Comparison of ENCODE assay signal across 10 cellular contexts in genomic region chr16:81448154-81449131, GRCh38. TPM values are rescaled to one million over a fixed set of nuclear protein-coding genes. Genes with fewer than 3 reads are reported as not detected.
A peak's percentile ranks its signal among the peaks of the same experiment; 100 is the strongest.
DNase-seq lines count a peak whose midpoint lies in the region; ATAC-seq, FAIRE-seq and TF ChIP-seq lines count a peak whose summit lies in the region.
"Had no signal": no experiment of that assay in that cellular context is flagged by ENCODE, and none has a peak within 500 bp of the region (broad histone marks: within the 10 kb centered on the region; RNA-seq: fewer than 3 reads in every experiment).

No MANE protein-coding gene starts in this region.

- ATAC-seq in natural killer cell (no peak), GM12878 (no peak), GM19455 (IDR thresholded peaks at IDR 0.05; ENCODE audit: unreplicated experiment) (no peak), GM19328 (IDR thresholded peaks at IDR 0.05; ENCODE audit: unreplicated experiment) (no peak)
- no peak for ATAC-seq in natural killer cell treated with Interleukin-12 subunit alpha and Interleukin-12 subunit beta and Interleukin-15 and Interleukin-18, amount 100 ng/mL, for 72 hours
- ATAC-seq in activated CD4-positive, CD25-positive, alpha-beta regulatory T cell treated with anti-CD3 and anti-CD28 coated beads, Interleukin-2, amount 50 U/mL, for 24 hours = no peak

- H3K4me3 Mint-ChIP-seq in natural killer cell = peak overlapping the region; percentile 37
- H3K4me3 Mint-ChIP-seq in natural killer cell treated with Interleukin-12 subunit alpha and Interleukin-12 subunit beta and Interleukin-15 and Interleukin-18, amount 100 ng/mL, for 72 hours = no peak overlapping the region

- TF ChIP-seq CTCF in natural killer cell (IDR thresholded peaks at IDR 0.05) = no peak
- no peak for TF ChIP-seq CTCF in GM12878 (IDR thresholded peaks at IDR 0.05 in 2 of 3, conservative IDR thresholded peaks at IDR 0.05 in 1 of 3; ENCODE audit: control insufficient read depth in 2 of 3, extremely low read depth in 1 of 3, insufficient read depth in 1 of 3, low read depth in 3 of 3, low read length in 3 of 3)

- H2BK5ac ChIP-seq in mesenchymal stem cell (ENCODE audit: low read depth, low read length, poor library complexity, severe bottlenecking) = no peak overlapping the region

- BruUV-seq in GM12878 (replicated peaks; lab: Mats Ljungman, UMichigan) = no TSS peak

- no peak for FAIRE-seq in GM12878 (lab: Jason Lieb, UNC)

- CTCF ChIA-PET in GM12878 (lab: Yijun Ruan, JAX) = interaction anchor here (0.7 kb wide), 1 partner anchor 41 kb away, joined by 3 read pairs; no protein-coding TSS in a partner anchor

- 88% methylated on average over 19 of the region's 19 CpGs for WGBS in GM12878 (ENCODE audit: insufficient coverage, insufficient replicate concordance, low lambda C conversion rate, missing lambda C conversion rate)
- WGBS in mesenchymal stem cell = 72% methylated on average over 18 of the region's 19 CpGs

- peak overlapping the region in 1 of 2 experiments; percentile 14 for H3K14ac ChIP-seq in mesenchymal stem cell (ENCODE audit: low read length in 2 of 2)

- no peak overlapping the region for H2BK12ac ChIP-seq in mesenchymal stem cell (ENCODE audit: low read length in 2 of 2)

- H3K4ac ChIP-seq in mesenchymal stem cell (ENCODE audit: low read depth in 1 of 2, low read length in 2 of 2) = peak overlapping the region in 1 of 2 experiments; percentile 24

- POLR2A ChIA-PET in GM12878 (lab: Charles Lee) = interaction anchor here (1.0 kb wide), 1 partner anchor 32 kb away, joined by 3 read pairs; no protein-coding TSS in a partner anchor

- peak overlapping the region; percentile 27 to 91 for H3K27ac Mint-ChIP-seq in natural killer cell
- peak overlapping the region in 1 of 2 donors; percentile 53 for H3K27ac Mint-ChIP-seq in natural killer cell treated with Interleukin-12 subunit alpha and Interleukin-12 subunit beta and Interleukin-15 and Interleukin-18, amount 100 ng/mL, for 72 hours

- peak overlapping the region; percentile 38 for H2AK5ac ChIP-seq in mesenchymal stem cell (ENCODE audit: low read length, severe bottlenecking)

- TF ChIP-seq EP300 in GM12878 (IDR thresholded peaks at IDR 0.05; ENCODE audit: borderline replicate concordance in 1 of 2, control insufficient read depth in 1 of 2, low read depth in 2 of 2, low read length in 2 of 2) = no peak

- no peak overlapping the region for H3K23ac ChIP-seq in mesenchymal stem cell (ENCODE audit: low read length in 2 of 2)

- RAD21 ChIA-PET in GM12878 (lab: Charles Lee; ENCODE audit: unreplicated experiment) = interaction anchor here (0.6 to 2.7 kb wide), 3 partner anchors 30 to 292 kb away, joined by 3 to 8 read pairs (median 4); no protein-coding TSS in a partner anchor

- H3K4me1 ChIP-seq in GM12878 (ENCODE audit: control insufficient read depth, insufficient read depth, low read length) (peaks cover 25% of the 10 kb centered on the region), mesenchymal stem cell (ENCODE audit: control insufficient read depth, insufficient read depth, low read depth, low read length) (peaks cover 38% of the 10 kb centered on the region)

- H3K79me2 ChIP-seq in GM12878 (ENCODE audit: control insufficient read depth, insufficient read depth, low read length) = peaks cover 80% of the 10 kb centered on the region

- H2AFZ ChIP-seq in GM12878 (ENCODE audit: control insufficient read depth, low read depth, low read length) (no peak overlapping the region), mesenchymal stem cell (ENCODE audit: low read depth, low read length) (no peak overlapping the region)

- H4K20me1 ChIP-seq in GM12878 (ENCODE audit: control insufficient read depth, insufficient read depth) = no peaks in the 10 kb centered on the region

- H3K4me2 ChIP-seq in GM12878 (ENCODE audit: control insufficient read depth, insufficient read depth) = peak overlapping the region; percentile 89
- H3K4me2 ChIP-seq in mesenchymal stem cell (ENCODE audit: low read length, poor library complexity, severe bottlenecking) = peak overlapping the region; percentile 36

- SMC1A ChIA-PET in GM12878 (lab: Charles Lee; ENCODE audit: uncharacterized antibody, unreplicated experiment) = interaction anchor here (0.5 to 3.3 kb wide), 5 partner anchors 9 to 431 kb away, joined by 3 to 18 read pairs (median 3); no protein-coding TSS in a partner anchor

- no peak overlapping the region for H3K18ac ChIP-seq in mesenchymal stem cell (ENCODE audit: low read depth in 1 of 2, low read length in 2 of 2)

- H3K4me3 ChIP-seq in GM12878 = peak overlapping the region; percentile 100
- no peak overlapping the region for H3K4me3 ChIP-seq in mesenchymal stem cell (ENCODE audit: insufficient read depth in 1 of 2, low read depth in 1 of 2, low read length in 2 of 2)
- H3K4me3 ChIP-seq: SK-N-MC had no signal

- no peak for TF ChIP-seq RAD21 in GM12878 (IDR thresholded peaks at IDR 0.05; ENCODE audit: insufficient read depth, low read depth, low read length)

- H3K27me3 ChIP-seq in GM12878 (replicated peaks in 1 of 2; ENCODE audit: control insufficient read depth in 2 of 2, insufficient read depth in 2 of 2, low read length in 1 of 2) = no peaks in the 10 kb centered on the region
- H3K27me3 ChIP-seq in mesenchymal stem cell (ENCODE audit: control insufficient read depth in 1 of 2, insufficient read depth in 1 of 2, low read length in 2 of 2) = peaks cover 0 to under 1% of the 10 kb centered on the region in 2 experiments

- no peak overlapping the region for H4K8ac ChIP-seq in mesenchymal stem cell (ENCODE audit: low read length)

- H3K4me1 Mint-ChIP-seq in natural killer cell = peaks cover 65 to 75% of the 10 kb centered on the region in 2 donors
- peaks cover 55 to 60% of the 10 kb centered on the region in 2 donors for H3K4me1 Mint-ChIP-seq in natural killer cell treated with Interleukin-12 subunit alpha and Interleukin-12 subunit beta and Interleukin-15 and Interleukin-18, amount 100 ng/mL, for 72 hours (ENCODE audit: low read depth in 2 of 2)

- H3K9me3 Mint-ChIP-seq in natural killer cell = no peaks in the 10 kb centered on the region
- H3K9me3 Mint-ChIP-seq in natural killer cell treated with Interleukin-12 subunit alpha and Interleukin-12 subunit beta and Interleukin-15 and Interleukin-18, amount 100 ng/mL, for 72 hours = no peaks in the 10 kb centered on the region

- intact Hi-C loops in natural killer cell (cut with micrococcal nuclease) = loop anchor here (10.0 kb wide), 1 partner anchor 386 kb away; no protein-coding TSS in a partner anchor
- intact Hi-C loops in GM12878 (cut with micrococcal nuclease; ENCODE audit: unreplicated experiment) = loop anchor here (5.0 kb wide), 1 partner anchor 74 kb away; no protein-coding TSS in a partner anchor

- H3K36me3 Mint-ChIP-seq in natural killer cell = no peaks in the 10 kb centered on the region
- H3K36me3 Mint-ChIP-seq in natural killer cell treated with Interleukin-12 subunit alpha and Interleukin-12 subunit beta and Interleukin-15 and Interleukin-18, amount 100 ng/mL, for 72 hours = peaks cover 11% of the 10 kb centered on the region

- H3K9ac ChIP-seq in GM12878 (ENCODE audit: control insufficient read depth, insufficient read depth, low read length) (peak overlapping the region; percentile 40), mesenchymal stem cell (ENCODE audit: low read length) (no peak overlapping the region)

- no peak overlapping the region for H4K91ac ChIP-seq in mesenchymal stem cell (ENCODE audit: low read length)

- no peaks in the 10 kb centered on the region for H3K27me3 Mint-ChIP-seq in natural killer cell (ENCODE audit: low read depth in 2 of 2)
- H3K27me3 Mint-ChIP-seq in natural killer cell treated with Interleukin-12 subunit alpha and Interleukin-12 subunit beta and Interleukin-15 and Interleukin-18, amount 100 ng/mL, for 72 hours = no peaks in the 10 kb centered on the region

- no peak overlapping the region for H3K27ac ChIP-seq in GM12878 (ENCODE audit: control insufficient read depth, insufficient read depth)
- H3K27ac ChIP-seq in mesenchymal stem cell (ENCODE audit: low read length, poor library complexity, severe bottlenecking) = no peak overlapping the region
- H3K27ac ChIP-seq: SK-N-MC had no signal

- H2BK15ac ChIP-seq in mesenchymal stem cell (ENCODE audit: low read depth, poor library complexity, severe bottlenecking) = no peak overlapping the region

- H2BK120ac ChIP-seq in mesenchymal stem cell (ENCODE audit: low read depth, low read length) = no peak overlapping the region

- peaks cover 34% of the 10 kb centered on the region for H3K79me1 ChIP-seq in mesenchymal stem cell (replicated peaks; ENCODE audit: low read length, poor library complexity, severe bottlenecking)

- H3K36me3 ChIP-seq in GM12878 (ENCODE audit: control insufficient read depth in 2 of 2, insufficient read depth in 2 of 2, low read length in 1 of 2) (no peaks in the 10 kb centered on the region; a peak in 3 of 4 replicates), mesenchymal stem cell (ENCODE audit: control insufficient read depth in 1 of 2, insufficient read depth in 2 of 2, low read depth in 1 of 2, low read length in 2 of 2) (peaks cover 0 to 7% of the 10 kb centered on the region in 2 experiments)

- no peak for DNase-seq in natural killer cell
- no peak for DNase-seq in natural killer cell treated with Interleukin-12 subunit alpha and Interleukin-12 subunit beta and Interleukin-15 and Interleukin-18, amount 100 ng/mL, for 72 hours (ENCODE audit: low spot score)
- no peak for DNase-seq in GM12878 (ENCODE audit: low read depth, low spot score)
- DNase-seq in mesenchymal stem cell = no peak
- DNase-seq in activated naive CD4-positive, alpha-beta T cell treated with Interleukin-2 at 50 U/mL for 16 hours = no peak
- DNase-seq: effector CD8-positive, alpha-beta T cell had no signal

- in situ Hi-C loops in GM12878 (cut with MboI) = no loop called here

- no peak for TF ChIP-seq POLR2A in GM12878 (IDR thresholded peaks at IDR 0.05; ENCODE audit: low read depth, low read length)

- H3K9me3 ChIP-seq in GM12878 (replicated peaks; ENCODE audit: control insufficient read depth, insufficient read depth, low read length) (peaks cover 5% of the 10 kb centered on the region; the same call in 1 of the 3 replicates), mesenchymal stem cell (ENCODE audit: control insufficient read depth, low read length) (no peaks in the 10 kb centered on the region)

RNA-seq across cellular contexts. Expression of gene CMIP, which starts 3.8 kb away (rescaled TPM):
- total RNA-seq in natural killer cell = 100 to 1,000 TPM in 1 of 3 donors, 10 to 100 TPM in 2; 88.2 to 115 (median 91.5) TPM
- total RNA-seq in natural killer cell treated with Interleukin-12 subunit alpha and Interleukin-12 subunit beta and Interleukin-15 and Interleukin-18, amount 100 ng/mL, for 72 hours = 10 to 100 TPM; 48.0 to 57.6 TPM
- total RNA-seq in GM12878 (2013; cell fraction: nucleolus; rRNA removed) = 68.0 and 69.9 TPM in 2 replicates
- total RNA-seq in GM12878 (2014; rRNA removed) = 4.6 and 5.1 TPM in 2 replicates
- 5.4 and 6.3 TPM in 2 replicates for total RNA-seq in GM12878 (2014; rRNA removed; fragmentation: Illumina TruSeq; extraction: Trizol)
- total RNA-seq in GM12878 (2021) = 41.7 and 43.2 TPM in 2 replicates
- 8.0 TPM for polyA plus RNA-seq in GM12878 (2011; ENCODE audit: low read depth)
- 2.1 and 3.8 TPM in 2 replicates for polyA plus RNA-seq in GM12878 (2011; rRNA removed)
- polyA plus RNA-seq in GM12878 (2011; cell fraction: cytosol; rRNA removed) = 7.6 and 13.2 TPM in 2 replicates
- polyA plus RNA-seq in GM12878 (2011; cell fraction: nucleus; rRNA removed) = 20.8 and 26.8 TPM in 2 replicates
- 18.2 and 19.7 TPM in 2 replicates for polyA plus RNA-seq in GM12878 (2012)
- 13.6 and 16.8 TPM in 2 replicates for polyA plus RNA-seq in GM12878 (2014; fragmentation: Illumina TruSeq; extraction: Trizol)
- polyA plus RNA-seq in GM12878 (2014; fragmentation: Nextera tagmentation; extraction: Ambion mirVana) = 1 to 10 TPM; 1.4 to 1.7 TPM
- 11.3 and 12.8 TPM in 2 replicates for polyA plus RNA-seq in GM12878 (2014; rRNA removed)
- polyA plus RNA-seq in GM12878 (2016; fragmentation: Nextera tagmentation; extraction: Ambion mirVana) = 1 to 10 TPM; 1.2 to 1.5 TPM
- 13.8 and 19.1 TPM in 2 replicates for polyA minus RNA-seq in GM12878 (2011; rRNA and poly(A)+ RNA removed)
- 15.9 and 18.3 TPM in 2 replicates for polyA minus RNA-seq in GM12878 (2011; cell fraction: cytosol; rRNA and poly(A)+ RNA removed)
- polyA minus RNA-seq in GM12878 (2011; cell fraction: nucleus; rRNA and poly(A)+ RNA removed) = 13.7 and 25.9 TPM in 2 replicates
- polyA plus RNA-seq in mesenchymal stem cell (2013, experiment 1 of 2) = 34.5 TPM
- polyA plus RNA-seq in mesenchymal stem cell (2013, experiment 2 of 2) = 34.1 TPM
